In the genomic region with DNA sequence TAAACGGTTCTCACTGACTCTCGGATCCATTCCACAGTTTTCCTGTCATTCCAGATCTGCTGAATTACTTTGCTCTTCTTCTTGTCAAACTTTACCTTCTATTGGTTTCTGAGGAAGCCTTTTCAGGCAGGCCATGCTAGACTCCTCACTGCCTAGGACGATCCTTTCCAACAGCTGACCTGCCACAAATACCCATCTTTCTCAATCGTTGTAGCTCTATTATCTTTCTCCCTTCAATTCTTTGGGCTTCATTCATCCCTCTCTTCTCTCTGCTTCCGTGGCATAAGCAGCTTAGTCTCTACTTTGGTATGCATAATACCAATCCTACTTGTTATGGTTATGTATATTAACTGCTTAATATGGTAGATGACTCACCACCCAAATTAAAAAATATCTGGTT, we compare ENCODE assay signal across 2 cellular contexts.
TF ChIP-seq lines count a peak whose summit lies in the region.

No MANE protein-coding gene starts in this region.

TF ChIP-seq in SK-N-SH, 30 proteins besides CTCF, POLR2A, EP300 and RAD21 (continued from another document):
- TF ChIP-seq, protein P1, sequence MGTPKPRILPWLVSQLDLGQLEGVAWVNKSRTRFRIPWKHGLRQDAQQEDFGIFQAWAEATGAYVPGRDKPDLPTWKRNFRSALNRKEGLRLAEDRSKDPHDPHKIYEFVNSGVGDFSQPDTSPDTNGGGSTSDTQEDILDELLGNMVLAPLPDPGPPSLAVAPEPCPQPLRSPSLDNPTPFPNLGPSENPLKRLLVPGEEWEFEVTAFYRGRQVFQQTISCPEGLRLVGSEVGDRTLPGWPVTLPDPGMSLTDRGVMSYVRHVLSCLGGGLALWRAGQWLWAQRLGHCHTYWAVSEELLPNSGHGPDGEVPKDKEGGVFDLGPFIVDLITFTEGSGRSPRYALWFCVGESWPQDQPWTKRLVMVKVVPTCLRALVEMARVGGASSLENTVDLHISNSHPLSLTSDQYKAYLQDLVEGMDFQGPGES (IDR thresholded peaks at IDR 0.05; ENCODE audit: low read depth, low read length), result no peak
- TF ChIP-seq, protein P2, sequence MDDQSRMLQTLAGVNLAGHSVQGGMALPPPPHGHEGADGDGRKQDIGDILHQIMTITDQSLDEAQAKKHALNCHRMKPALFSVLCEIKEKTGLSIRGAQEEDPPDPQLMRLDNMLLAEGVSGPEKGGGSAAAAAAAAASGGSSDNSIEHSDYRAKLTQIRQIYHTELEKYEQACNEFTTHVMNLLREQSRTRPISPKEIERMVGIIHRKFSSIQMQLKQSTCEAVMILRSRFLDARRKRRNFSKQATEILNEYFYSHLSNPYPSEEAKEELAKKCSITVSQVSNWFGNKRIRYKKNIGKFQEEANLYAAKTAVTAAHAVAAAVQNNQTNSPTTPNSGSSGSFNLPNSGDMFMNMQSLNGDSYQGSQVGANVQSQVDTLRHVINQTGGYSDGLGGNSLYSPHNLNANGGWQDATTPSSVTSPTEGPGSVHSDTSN (IDR thresholded peaks at IDR 0.05), result no peak
- TF ChIP-seq RCOR1 (IDR thresholded peaks at IDR 0.05; ENCODE audit: low read length), result no peak
- no peak for TF ChIP-seq CHD2 (IDR thresholded peaks at IDR 0.05; ENCODE audit: low read length, partially characterized antibody)
- TF ChIP-seq RFX5 (IDR thresholded peaks at IDR 0.05; ENCODE audit: low read length), result no peak
- TF ChIP-seq MEF2A (IDR thresholded peaks at IDR 0.05; ENCODE audit: borderline replicate concordance, low read depth), result no peak
- no peak for TF ChIP-seq FOXM1 (IDR thresholded peaks at IDR 0.05; ENCODE audit: low read depth)
- no peak for TF ChIP-seq ELF1 (IDR thresholded peaks at IDR 0.05)
- no peak for TF ChIP-seq YY1 (IDR thresholded peaks at IDR 0.05; ENCODE audit: low read depth)
- TF ChIP-seq EZH2phosphoT487 (IDR thresholded peaks at IDR 0.05; ENCODE audit: borderline replicate concordance, low read depth), result no peak
- no peak for TF ChIP-seq TAF1 (IDR thresholded peaks at IDR 0.05; ENCODE audit: borderline replicate concordance, low read depth, low read length)
- no peak for TF ChIP-seq NFIC (IDR thresholded peaks at IDR 0.05; ENCODE audit: borderline replicate concordance)

TF ChIP-seq in SK-N-SH treated with all-trans-retinoic acid at 6 μM for 48 hours, 23 proteins besides CTCF, POLR2A, EP300 and RAD21 (continued from another document):
- TF ChIP-seq, protein P3, sequence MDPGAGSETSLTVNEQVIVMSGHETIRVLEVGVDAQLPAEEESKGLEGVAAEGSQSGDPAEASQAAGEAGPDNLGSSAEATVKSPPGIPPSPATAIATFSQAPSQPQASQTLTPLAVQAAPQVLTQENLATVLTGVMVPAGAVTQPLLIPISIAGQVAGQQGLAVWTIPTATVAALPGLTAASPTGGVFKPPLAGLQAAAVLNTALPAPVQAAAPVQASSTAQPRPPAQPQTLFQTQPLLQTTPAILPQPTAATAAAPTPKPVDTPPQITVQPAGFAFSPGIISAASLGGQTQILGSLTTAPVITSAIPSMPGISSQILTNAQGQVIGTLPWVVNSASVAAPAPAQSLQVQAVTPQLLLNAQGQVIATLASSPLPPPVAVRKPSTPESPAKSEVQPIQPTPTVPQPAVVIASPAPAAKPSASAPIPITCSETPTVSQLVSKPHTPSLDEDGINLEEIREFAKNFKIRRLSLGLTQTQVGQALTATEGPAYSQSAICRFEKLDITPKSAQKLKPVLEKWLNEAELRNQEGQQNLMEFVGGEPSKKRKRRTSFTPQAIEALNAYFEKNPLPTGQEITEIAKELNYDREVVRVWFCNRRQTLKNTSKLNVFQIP (CRISPR knock-in tag; IDR thresholded peaks at IDR 0.05; ENCODE audit: borderline replicate concordance, low read depth), result no peak
- TF ChIP-seq SNAI2 (CRISPR knock-in tag; IDR thresholded peaks at IDR 0.05), result no peak
- TF ChIP-seq, protein P4, sequence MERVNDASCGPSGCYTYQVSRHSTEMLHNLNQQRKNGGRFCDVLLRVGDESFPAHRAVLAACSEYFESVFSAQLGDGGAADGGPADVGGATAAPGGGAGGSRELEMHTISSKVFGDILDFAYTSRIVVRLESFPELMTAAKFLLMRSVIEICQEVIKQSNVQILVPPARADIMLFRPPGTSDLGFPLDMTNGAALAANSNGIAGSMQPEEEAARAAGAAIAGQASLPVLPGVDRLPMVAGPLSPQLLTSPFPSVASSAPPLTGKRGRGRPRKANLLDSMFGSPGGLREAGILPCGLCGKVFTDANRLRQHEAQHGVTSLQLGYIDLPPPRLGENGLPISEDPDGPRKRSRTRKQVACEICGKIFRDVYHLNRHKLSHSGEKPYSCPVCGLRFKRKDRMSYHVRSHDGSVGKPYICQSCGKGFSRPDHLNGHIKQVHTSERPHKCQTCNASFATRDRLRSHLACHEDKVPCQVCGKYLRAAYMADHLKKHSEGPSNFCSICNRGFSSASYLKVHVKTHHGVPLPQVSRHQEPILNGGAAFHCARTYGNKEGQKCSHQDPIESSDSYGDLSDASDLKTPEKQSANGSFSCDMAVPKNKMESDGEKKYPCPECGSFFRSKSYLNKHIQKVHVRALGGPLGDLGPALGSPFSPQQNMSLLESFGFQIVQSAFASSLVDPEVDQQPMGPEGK (CRISPR knock-in tag; IDR thresholded peaks at IDR 0.05; ENCODE audit: borderline replicate concordance), result no peak
- TF ChIP-seq TCF4 (CRISPR knock-in tag; IDR thresholded peaks at IDR 0.05; ENCODE audit: borderline replicate concordance), result no peak
